ENCODE assay signal across 24 cellular contexts in genomic region chr3:62369476-62369743, GRCh38. TPM values are rescaled to one million over a fixed set of nuclear protein-coding genes. Genes with fewer than 3 reads are reported as not detected.
DNase-seq lines count a peak whose midpoint lies in the region; ATAC-seq, FAIRE-seq and TF ChIP-seq lines count a peak whose summit lies in the region.
"Had no signal": no experiment of that assay in that cellular context is flagged by ENCODE, and none has a peak within 500 bp of the region (broad histone marks: within the 10 kb centered on the region; RNA-seq: fewer than 3 reads in every experiment).

No MANE protein-coding gene starts in this region.

- intact Hi-C loops in heart right ventricle (cut with DNase I) = no loop called here
- intact Hi-C loops in left ventricle myocardium superior (cut with micrococcal nuclease) = no loop called here
- intact Hi-C loops in mammary epithelial cell (cut with micrococcal nuclease) = no loop called here
- intact Hi-C loops in sigmoid colon (cut with DNase I) = no loop called here

- CTCF ChIA-PET in mammary epithelial cell (lab: Charles Lee; ENCODE audit: low non-redundant PET) = no interaction called here

- H3K36me3 ChIP-seq in heart right ventricle (no peaks in the 10 kb centered on the region), mammary epithelial cell (ENCODE audit: insufficient read depth, low read length) (no peaks in the 10 kb centered on the region), keratinocyte (ENCODE audit: control insufficient read depth in 2 of 2, extremely low read depth in 1 of 2, insufficient read depth in 2 of 2, low read length in 2 of 2) (no peaks in the 10 kb centered on the region), suprapubic skin (no peaks in the 10 kb centered on the region), sigmoid colon (no peaks in the 10 kb centered on the region)
- H3K36me3 ChIP-seq: MG63, pancreas had no signal

- H3K4me2 ChIP-seq in mammary epithelial cell (ENCODE audit: insufficient read depth, low read depth, low read length) (peak overlapping the region; percentile 61), keratinocyte (ENCODE audit: control insufficient read depth, extremely low read depth, insufficient read depth, low read depth, low read length) (peak overlapping the region; percentile 60)

- H3K27me3 ChIP-seq in heart right ventricle (peaks cover 46 to 100% (median 98%) of the 10 kb centered on the region in 7 donors), mammary epithelial cell (ENCODE audit: insufficient read depth, low read length) (peaks cover 65% of the 10 kb centered on the region), keratinocyte (ENCODE audit: control insufficient read depth, extremely low read depth, insufficient read depth, low read length) (peaks cover 87% of the 10 kb centered on the region), suprapubic skin (peaks cover 96% of the 10 kb centered on the region), sigmoid colon (peaks cover 54 to 94% (median 78%) of the 10 kb centered on the region in 3 donors)

- H3K27ac ChIP-seq in heart right ventricle (no peak overlapping the region), mammary epithelial cell (ENCODE audit: insufficient read depth, low read depth, low read length) (no peak overlapping the region), keratinocyte (ENCODE audit: control insufficient read depth, insufficient read depth, low read length) (no peak overlapping the region), suprapubic skin (no peak overlapping the region), sigmoid colon (no peak overlapping the region)
- H3K27ac ChIP-seq: epithelial cell of prostate, pancreas had no signal

- H3K79me2 ChIP-seq in mammary epithelial cell (ENCODE audit: insufficient read depth, low read length) (no peaks in the 10 kb centered on the region), keratinocyte (ENCODE audit: control insufficient read depth, insufficient read depth, low read length) (no peaks in the 10 kb centered on the region)

- TF ChIP-seq POLR2A in suprapubic skin (IDR thresholded peaks at IDR 0.05) = no peak
- no peak for TF ChIP-seq POLR2A in sigmoid colon (IDR thresholded peaks at IDR 0.05)

- BruUV-seq in mammary epithelial cell (replicated peaks; lab: Mats Ljungman, UMichigan) = no TSS peak

- DNase-seq in heart right ventricle (no peak), left ventricle myocardium superior (no peak), mammary epithelial cell (no peak), keratinocyte (ENCODE audit: low read depth, low spot score) (no peak), suprapubic skin (ENCODE audit: low spot score in 2 of 2) (no peak), NCI-H2029 (lab: John Stamatoyannopoulos, UW) (no peak), sigmoid colon (no peak)
- DNase-seq: activated B cell treated with CpG ODN at 0.5 μM for 24 hours; activated naive CD4-positive, alpha-beta T cell treated with Interleukin-2 at 50 U/mL for 16 hours; activated T-cell treated with anti-CD3 and anti-CD28 coated beads, Interleukin-2, amount 50 U/mL, for 1 hour; HCEC 1CT; hypothalamus; mesenchymal stem cell; MG63; naive thymus-derived CD4-positive, alpha-beta T cell; NCI-H1436 had no signal

- WGBS in heart right ventricle, 2 donors = 4 to 6% methylated on average over 12 of the region's 12 CpGs
- WGBS in mammary epithelial cell (ENCODE audit: low coverage, missing lambda C conversion rate) = 10% methylated on average over 12 of the region's 12 CpGs
- 2% methylated on average over 10 of the region's 12 CpGs for whole genome bisulfite sequencing in suprapubic skin
- 8 to 16% methylated on average over 12 of the region's 12 CpGs for WGBS in sigmoid colon, 2 donors

- TF ChIP-seq EP300 in suprapubic skin (IDR thresholded peaks at IDR 0.05) (no peak), sigmoid colon (IDR thresholded peaks at IDR 0.05) (no peak)

- H3K9ac ChIP-seq in mammary epithelial cell (ENCODE audit: insufficient read depth, low read length) (no peak overlapping the region), keratinocyte (ENCODE audit: control insufficient read depth, extremely low read depth, insufficient read depth, low read length) (no peak overlapping the region)

- H2AFZ ChIP-seq in mammary epithelial cell (ENCODE audit: low read depth, low read length) = no peak overlapping the region
- H2AFZ ChIP-seq in keratinocyte (ENCODE audit: control insufficient read depth, low read length) = no peak overlapping the region

- H3K4me1 ChIP-seq in heart right ventricle (peaks cover 12 to 65% (median 29%) of the 10 kb centered on the region in 9 donors), mammary epithelial cell (ENCODE audit: insufficient read depth, low read length) (peaks cover 12% of the 10 kb centered on the region), keratinocyte (ENCODE audit: control insufficient read depth, extremely low read depth, insufficient read depth, low read length) (no peaks in the 10 kb centered on the region), suprapubic skin (peaks cover 60% of the 10 kb centered on the region), sigmoid colon (peaks cover 0 to 58% (median 50%) of the 10 kb centered on the region in 4 donors)

- H4K20me1 ChIP-seq in mammary epithelial cell (ENCODE audit: insufficient read depth, low read length) (no peaks in the 10 kb centered on the region), keratinocyte (ENCODE audit: control insufficient read depth, extremely low read depth, insufficient read depth, low read length) (peaks cover 7% of the 10 kb centered on the region)

- dilution Hi-C loops in mammary epithelial cell (cut with HindIII; ENCODE audit: low sequenced_read_pairs) (no loop called here), keratinocyte (cut with MboI; ENCODE audit: extremely low pct_ligation_motif_present, low sequenced_read_pairs) (no loop called here)

- TF ChIP-seq CTCF in heart right ventricle (IDR thresholded peaks at IDR 0.05) = no peak
- no peak for TF ChIP-seq CTCF in mammary epithelial cell (conservative IDR thresholded peaks at IDR 0.05 in 1 of 2, IDR thresholded peaks at IDR 0.05 in 1 of 2; ENCODE audit: extremely low read depth in 1 of 2, insufficient read depth in 1 of 2, low read depth in 1 of 2, low read length in 2 of 2)
- no peak for TF ChIP-seq CTCF in keratinocyte (optimal IDR thresholded peaks at IDR 0.05 in 1 of 3, IDR thresholded peaks at IDR 0.05 in 1 of 3, conservative IDR thresholded peaks at IDR 0.05 in 1 of 3; ENCODE audit: extremely low read depth in 1 of 3, insufficient read depth in 2 of 3, low read length in 3 of 3)
- no peak for TF ChIP-seq CTCF in suprapubic skin (IDR thresholded peaks at IDR 0.05)
- TF ChIP-seq CTCF in sigmoid colon (IDR thresholded peaks at IDR 0.05) = no peak

- H3K4me3 ChIP-seq in heart right ventricle (peak overlapping the region in 8 of 10 donors; percentile 12 to 45 (median 25)), mammary epithelial cell (replicated peaks in 1 of 3; ENCODE audit: insufficient read depth in 1 of 3, low read depth in 2 of 3, low read length in 3 of 3) (no peak overlapping the region), keratinocyte (ENCODE audit: control insufficient read depth in 2 of 3, extremely low read depth in 1 of 3, insufficient read depth in 2 of 3, low read depth in 1 of 3, low read length in 3 of 3) (peak overlapping the region in 1 of 3 experiments; percentile 53), suprapubic skin (peak overlapping the region; percentile 38), sigmoid colon (peak overlapping the region in 2 of 4 donors; percentile 20 to 28)
- H3K4me3 ChIP-seq: MG63 had no signal

- ATAC-seq in heart right ventricle = no peak
- ATAC-seq in left ventricle myocardium superior = no peak
- no peak for ATAC-seq in HG02973 (IDR thresholded peaks at IDR 0.05; ENCODE audit: unreplicated experiment)
- ATAC-seq: naive thymus-derived CD4-positive, alpha-beta T cell had no signal

- in situ Hi-C loops in mammary epithelial cell (cut with MboI; ENCODE audit: low sequenced_read_pairs in 2 of 2) = no loop called here

- H3K9me1 ChIP-seq in keratinocyte (ENCODE audit: control insufficient read depth, extremely low read depth, insufficient read depth, low read length) = no peaks in the 10 kb centered on the region

- no peaks in the 10 kb centered on the region for H3K9me3 ChIP-seq in heart right ventricle
- no peaks in the 10 kb centered on the region for H3K9me3 ChIP-seq in mammary epithelial cell (replicated peaks; ENCODE audit: insufficient read depth, low read length)
- no peaks in the 10 kb centered on the region for H3K9me3 ChIP-seq in keratinocyte (ENCODE audit: control insufficient read depth, low read depth, low read length)
- no peaks in the 10 kb centered on the region for H3K9me3 ChIP-seq in suprapubic skin
- H3K9me3 ChIP-seq in sigmoid colon = no peaks in the 10 kb centered on the region
- H3K9me3 ChIP-seq: MG63, pancreas had no signal

- no peak for FAIRE-seq in keratinocyte (lab: Jason Lieb, UNC)
- FAIRE-seq: G401.6, pancreas had no signal

RNA-seq across cellular contexts. Expression of gene FEZF2, which starts 3.9 kb away (rescaled TPM):
- total RNA-seq in heart right ventricle = not detected
- not detected for polyA plus RNA-seq in heart right ventricle
- not detected for total RNA-seq in left ventricle myocardium superior
- not detected for total RNA-seq in mammary epithelial cell
- not detected for polyA plus RNA-seq in mammary epithelial cell
- polyA minus RNA-seq in mammary epithelial cell = not detected
- not detected in 3 replicates for polyA plus RNA-seq in keratinocyte
- polyA plus RNA-seq in keratinocyte (2011; ENCODE audit: low read depth) = not detected
- polyA plus RNA-seq in keratinocyte (2011; cell fraction: cytosol; rRNA removed) = not detected in 2 replicates
- polyA plus RNA-seq in keratinocyte (2011; cell fraction: nucleus; rRNA removed) = not detected in 2 replicates
- not detected in 2 replicates for polyA plus RNA-seq in keratinocyte (2012; ENCODE audit: low replicate concordance)
- not detected in 3 replicates for polyA minus RNA-seq in keratinocyte
- not detected for polyA minus RNA-seq in keratinocyte (2011; cell fraction: cytosol; rRNA and poly(A)+ RNA removed)
- not detected in 2 replicates for polyA minus RNA-seq in keratinocyte (2011; cell fraction: nucleus; rRNA and poly(A)+ RNA removed)
- total RNA-seq in suprapubic skin = not detected
- not detected for total RNA-seq in sigmoid colon
- polyA plus RNA-seq in sigmoid colon = not detected
- total RNA-seq: activated B cell treated with CpG ODN at 0.5 μM for 24 hours; dermis microvascular lymphatic vessel endothelial cell; naive thymus-derived CD4-positive, alpha-beta T cell; pancreas; RPMI7951; SK-MEL-5 had no signal
- polyA plus RNA-seq: CD14-positive monocyte; naive thymus-derived CD4-positive, alpha-beta T cell had no signal

Comparison
In these comparisons a context has a peak if more than half of its experiments do, and no peak if none do; other contexts are left out.
1. H3K4me3 ChIP-seq: peak in heart right ventricle (8 of 10) and suprapubic skin (single experiment); none in mammary epithelial cell (0 of 3).